In genomic region chr9:129458155-129458661, GRCh38 we compare ENCODE assay signal across 8 cellular contexts.
DNase-seq lines count a peak whose midpoint lies in the region; ATAC-seq and TF ChIP-seq lines count a peak whose summit lies in the region.

No MANE protein-coding gene starts in this region.

- H3K4me1 ChIP-seq in OCI-LY1 (ENCODE audit: insufficient read depth, low read length, severe bottlenecking) = peaks cover 36% of the 10 kb centered on the region

- H3K9me2 ChIP-seq in OCI-LY1 (ENCODE audit: low read depth, low read length) = no peaks in the 10 kb centered on the region

- no peak overlapping the region for H3K4me3 ChIP-seq in OCI-LY1 (ENCODE audit: low read depth, low read length, poor library complexity, severe bottlenecking)

- H3F3A ChIP-seq in OCI-LY1 (ENCODE audit: insufficient read depth, low read length) = no peaks in the 10 kb centered on the region

- peak overlapping the region; percentile 24; the same call in 1 of the 2 replicates for H3K9ac ChIP-seq in OCI-LY1 (ENCODE audit: low read length)

- no peaks in the 10 kb centered on the region for H3K27me3 Mint-ChIP-seq in activated naive CD8-positive, alpha-beta T cell
- H3K27me3 Mint-ChIP-seq in memory B cell = peaks cover 17% of the 10 kb centered on the region

- no peaks in the 10 kb centered on the region for H3K36me3 Mint-ChIP-seq in activated naive CD8-positive, alpha-beta T cell
- H3K36me3 Mint-ChIP-seq in memory B cell = no peaks in the 10 kb centered on the region

- peak overlapping the region; percentile 35 for H3K4me3 Mint-ChIP-seq in activated naive CD8-positive, alpha-beta T cell
- H3K4me3 Mint-ChIP-seq in memory B cell = no peak overlapping the region

- peak overlapping the region; percentile 91 for H3K27ac ChIP-seq in OCI-LY1 (ENCODE audit: low read depth, low read length, poor library complexity, severe bottlenecking)
- H3K27ac ChIP-seq in temporal lobe (ENCODE audit: low read depth, low read length) = peak overlapping the region; percentile 95

- no peaks in the 10 kb centered on the region for H3K9me3 Mint-ChIP-seq in activated naive CD8-positive, alpha-beta T cell (ENCODE audit: low read depth)
- peaks cover 9% of the 10 kb centered on the region for H3K9me3 Mint-ChIP-seq in memory B cell

- H3K79me2 ChIP-seq in OCI-LY1 (ENCODE audit: insufficient read depth, low read length) = no peaks in the 10 kb centered on the region

- H3K27me3 ChIP-seq in OCI-LY1 (ENCODE audit: insufficient read depth, low read length) = no peaks in the 10 kb centered on the region

- TF ChIP-seq CTCF in OCI-LY1 (IDR thresholded peaks at IDR 0.05; ENCODE audit: low read length) = no peak

- H3K4me2 ChIP-seq in OCI-LY1 (ENCODE audit: low read length) = peak overlapping the region; percentile 57; the same call in 1 of the 2 replicates

- H3K4me1 Mint-ChIP-seq in activated naive CD8-positive, alpha-beta T cell (ENCODE audit: low read depth) = peaks cover 43% of the 10 kb centered on the region
- H3K4me1 Mint-ChIP-seq in memory B cell = peaks cover 20% of the 10 kb centered on the region

- peak overlapping the region; percentile 22 for H3K27ac Mint-ChIP-seq in activated naive CD8-positive, alpha-beta T cell
- no peak overlapping the region for H3K27ac Mint-ChIP-seq in memory B cell

- ATAC-seq in memory B cell (ENCODE audit: low read depth) = peak; percentile 36
- ATAC-seq in HG02763 (IDR thresholded peaks at IDR 0.05; ENCODE audit: unreplicated experiment) = no peak

- no peaks in the 10 kb centered on the region for H3K9me3 ChIP-seq in OCI-LY1 (ENCODE audit: low read length)

- H2AFZ ChIP-seq in OCI-LY1 (ENCODE audit: low read length) = no peak overlapping the region

- H3K36me3 ChIP-seq in OCI-LY1 (ENCODE audit: insufficient read depth, low read length) = no peaks in the 10 kb centered on the region

- H4K20me1 ChIP-seq in OCI-LY1 (ENCODE audit: insufficient read depth, low read length) = no peaks in the 10 kb centered on the region

- peak; percentile 44 for DNase-seq in SIG-M5 treated with dmso at 0.1 percent for 504 hours (lab: John Stamatoyannopoulos, UW; ENCODE audit: unreplicated experiment)
- DNase-seq in SIG-M5 (lab: John Stamatoyannopoulos, UW) = no peak
- DNase-seq in memory B cell (ENCODE audit: low spot score in 2 of 2) = peak in 1 of 2 donors; percentile 26
- DNase-seq in NCI-H345 treated with DMSO at 0.1 percent for 48 hours (lab: John Stamatoyannopoulos, UW; ENCODE audit: unreplicated experiment) = no peak
